Comparison of ENCODE assay signal across 8 cellular contexts in the genomic region with DNA sequence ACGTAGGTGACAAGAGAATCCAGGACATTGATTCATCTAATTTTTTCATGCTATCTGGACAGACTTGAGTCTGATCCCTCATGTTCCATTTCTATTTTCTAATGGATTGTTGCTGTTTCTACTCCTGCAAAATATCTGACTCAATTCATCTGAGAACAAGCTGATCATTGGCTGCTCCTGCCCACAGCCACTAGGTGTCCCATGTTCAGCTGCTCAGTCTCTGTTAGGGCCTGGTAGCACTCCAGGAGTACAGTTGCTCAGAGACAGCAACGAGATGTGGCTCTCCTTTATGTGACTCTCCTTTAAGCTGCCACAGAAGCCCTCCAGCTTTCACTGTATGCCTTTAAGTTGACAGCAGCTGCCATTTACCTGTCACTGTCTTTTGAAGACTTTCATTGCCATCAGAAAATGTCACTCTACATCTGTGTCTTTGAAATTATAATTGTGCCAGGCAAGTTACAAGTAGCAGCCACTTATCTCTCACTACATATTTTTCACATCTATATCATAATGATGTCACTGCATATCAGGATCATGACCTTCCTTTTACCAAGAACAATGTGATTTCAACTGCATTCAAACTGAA.
DNase-seq lines count a peak whose midpoint lies in the region; ATAC-seq, FAIRE-seq and TF ChIP-seq lines count a peak whose summit lies in the region.
"Had no signal": no experiment of that assay in that cellular context is flagged by ENCODE, and none has a peak within 500 bp of the region (broad histone marks: within the 10 kb centered on the region; RNA-seq: fewer than 3 reads in every experiment).

No MANE protein-coding gene starts in this region.

- WGBS in pancreas, 2 donors: 26 to 39% methylated on average over 2 of the region's 2 CpGs

- ATAC-seq in GM18868 (IDR thresholded peaks at IDR 0.05; ENCODE audit: unreplicated experiment) (peak; percentile 79), pancreas (peak in 3 of 4 donors; percentile 44 to 56 (median 45)), HG03460 (IDR thresholded peaks at IDR 0.05; ENCODE audit: unreplicated experiment) (no peak)

- FAIRE-seq in pancreas (lab: Jason Lieb, UNC): no peak

- H3K27ac ChIP-seq in pancreas: no peak overlapping the region

- intact Hi-C loops in pancreas (cut with DNase I): no loop called here

- H3K4me1 ChIP-seq in pancreas: no peaks in the 10 kb centered on the region

- H3K4me3 ChIP-seq in cardiac fibroblast (replicated peaks in 1 of 2; ENCODE audit: low read depth in 2 of 2, low read length in 2 of 2) (no peak overlapping the region), pancreas (no peak overlapping the region)

- TF ChIP-seq CTCF in cardiac fibroblast (IDR thresholded peaks at IDR 0.05; ENCODE audit: low read depth, low read length) (peak; percentile 60), pancreas (IDR thresholded peaks at IDR 0.05) (no peak)

- H3K36me3 ChIP-seq in pancreas: no peaks in the 10 kb centered on the region

- peak; percentile 58 for DNase-seq in NAMALWA (ENCODE audit: low spot score)
- peak; percentile 10 to 50 for DNase-seq in cardiac fibroblast (ENCODE audit: low read depth in 2 of 2)
- no peak for DNase-seq in pancreas
- no peak for DNase-seq in central memory CD4-positive, alpha-beta T cell
- no peak for DNase-seq in NCI-H2029 treated with DMSO at 0.1 percent for 48 hours (lab: John Stamatoyannopoulos, UW)
- DNase-seq: T1000 had no signal

- H3K27me3 ChIP-seq in pancreas: no peaks in the 10 kb centered on the region

- H3K9me3 ChIP-seq in pancreas: no peaks in the 10 kb centered on the region

Comparison
In these comparisons a context has a peak if more than half of its experiments do, and no peak if none do; other contexts are left out.
1. DNase-seq: peak in NAMALWA (single experiment) and cardiac fibroblast (2 of 2); none in pancreas (0 of 6), central memory CD4-positive, alpha-beta T cell (single experiment) and NCI-H2029 treated with DMSO at 0.1 percent for 48 hours (single experiment).